In genomic region chr9:6440405-6440804, GRCh38 we compare ENCODE assay signal across 26 cellular contexts.
"Had no signal": no experiment of that assay in that cellular context is flagged by ENCODE, and none has a peak within 500 bp of the region (broad histone marks: within the 10 kb centered on the region; RNA-seq: fewer than 3 reads in every experiment).

No MANE protein-coding gene starts in this region.

- H3K9me3 Mint-ChIP-seq: mesothelial cell of epicardium; natural killer cell treated with Interleukin-12 subunit alpha and Interleukin-12 subunit beta and Interleukin-15 and Interleukin-18, amount 100 ng/mL, for 72 hours; stimulated activated naive B cell treated with anti-CD40 and anti-IgM and Interleukin-4, amounts not matched to agents 10 μg/mL and 1 μg/mL and 100 μg/mL, for 72 hours had no signal

- H3K4me3 Mint-ChIP-seq: mesothelial cell of epicardium; natural killer cell treated with Interleukin-12 subunit alpha and Interleukin-12 subunit beta and Interleukin-15 and Interleukin-18, amount 100 ng/mL, for 72 hours; stimulated activated naive B cell treated with anti-CD40 and anti-IgM and Interleukin-4, amounts not matched to agents 10 μg/mL and 1 μg/mL and 100 μg/mL, for 72 hours had no signal

- H3K36me3 Mint-ChIP-seq: mesothelial cell of epicardium had no signal

- H3K27ac ChIP-seq: left ventricle myocardium inferior, ovary, right atrium auricular region, skin epidermis, stomach, suprapubic skin, thoracic aorta, tibial artery, upper lobe of right lung had no signal

- H3K27ac Mint-ChIP-seq: naive thymus-derived CD4-positive, alpha-beta T cell; stimulated activated naive B cell treated with anti-CD40 and anti-IgM and Interleukin-4, amounts not matched to agents 10 μg/mL and 1 μg/mL and 100 μg/mL, for 72 hours had no signal

- H3K27me3 Mint-ChIP-seq: naive thymus-derived CD4-positive, alpha-beta T cell; natural killer cell treated with Interleukin-12 subunit alpha and Interleukin-12 subunit beta and Interleukin-15 and Interleukin-18, amount 100 ng/mL, for 72 hours; progenitor cell of endocrine pancreas; stimulated activated naive B cell treated with anti-CD40 and anti-IgM and Interleukin-4, amounts not matched to agents 10 μg/mL and 1 μg/mL and 100 μg/mL, for 72 hours had no signal

- H3K9me3 ChIP-seq: left ventricle myocardium inferior, mucosa of descending colon, ovary, right atrium auricular region, stomach, suprapubic skin, thoracic aorta, tibial artery, upper lobe of right lung had no signal

- H3K36me3 ChIP-seq: ovary, thoracic aorta had no signal

- H3K27me3 ChIP-seq: ovary, right atrium auricular region, stomach, suprapubic skin, tibial artery, upper lobe of right lung had no signal

- DNase-seq: hippocampal formation; islet precursor cell; left ventricle myocardium inferior; mesendoderm; mucosa of descending colon; naive thymus-derived CD4-positive, alpha-beta T cell; ovary; stimulated activated CD4-positive, alpha-beta T cell treated with anti-CD3 and anti-CD28 coated beads, Interleukin-12 subunit alpha, Interleukin-12 subunit beta, amount 100 ng/mL, for 4 hours; stimulated activated CD4-positive, alpha-beta T cell treated with anti-CD3 and anti-CD28 coated beads, Interleukin-15, amount 100 ng/mL, for 24 hours; stimulated activated CD4-positive, alpha-beta T cell treated with anti-CD3 and anti-CD28 coated beads, Interleukin-2, amount 100 ng/mL, for 24 hours; stimulated activated CD4-positive, alpha-beta T cell treated with anti-CD3 and anti-CD28 coated beads, Interleukin-4, amount 100 ng/mL, for 1 hour; stimulated activated naive B cell treated with anti-CD40 and anti-IgM and Interleukin-4, amounts not matched to agents 10 μg/mL and 1 μg/mL and 100 μg/mL, for 72 hours; stimulated activated naive CD8-positive, alpha-beta T cell treated with anti-CD3 and anti-CD28 coated beads, Interleukin-15, Interleukin-2, amounts not matched to agents 100 U/mL and 50 U/mL, for 24 hours; stomach; tibial artery; trophoblast cell; upper lobe of right lung had no signal

- ATAC-seq: mucosa of descending colon; naive thymus-derived CD4-positive, alpha-beta T cell; natural killer cell treated with Interleukin-12 subunit alpha and Interleukin-12 subunit beta and Interleukin-15 and Interleukin-18, amount 100 ng/mL, for 72 hours; sciatic nerve; stimulated activated naive B cell treated with anti-CD40 and anti-IgM and Interleukin-4, amounts not matched to agents 10 μg/mL and 1 μg/mL and 100 μg/mL, for 72 hours; stimulated activated naive CD8-positive, alpha-beta T cell treated with anti-CD3 and anti-CD28 coated beads, Interleukin-15, Interleukin-2, amounts not matched to agents 100 U/mL and 50 U/mL, for 24 hours; upper lobe of right lung had no signal

- H3K4me3 ChIP-seq: left ventricle myocardium inferior, lung, mucosa of descending colon, ovary, right atrium auricular region, skin epidermis, stomach, suprapubic skin, thoracic aorta, tibial artery, upper lobe of right lung had no signal
